8 cellular contexts compared by ENCODE assay signal in the genomic region with DNA sequence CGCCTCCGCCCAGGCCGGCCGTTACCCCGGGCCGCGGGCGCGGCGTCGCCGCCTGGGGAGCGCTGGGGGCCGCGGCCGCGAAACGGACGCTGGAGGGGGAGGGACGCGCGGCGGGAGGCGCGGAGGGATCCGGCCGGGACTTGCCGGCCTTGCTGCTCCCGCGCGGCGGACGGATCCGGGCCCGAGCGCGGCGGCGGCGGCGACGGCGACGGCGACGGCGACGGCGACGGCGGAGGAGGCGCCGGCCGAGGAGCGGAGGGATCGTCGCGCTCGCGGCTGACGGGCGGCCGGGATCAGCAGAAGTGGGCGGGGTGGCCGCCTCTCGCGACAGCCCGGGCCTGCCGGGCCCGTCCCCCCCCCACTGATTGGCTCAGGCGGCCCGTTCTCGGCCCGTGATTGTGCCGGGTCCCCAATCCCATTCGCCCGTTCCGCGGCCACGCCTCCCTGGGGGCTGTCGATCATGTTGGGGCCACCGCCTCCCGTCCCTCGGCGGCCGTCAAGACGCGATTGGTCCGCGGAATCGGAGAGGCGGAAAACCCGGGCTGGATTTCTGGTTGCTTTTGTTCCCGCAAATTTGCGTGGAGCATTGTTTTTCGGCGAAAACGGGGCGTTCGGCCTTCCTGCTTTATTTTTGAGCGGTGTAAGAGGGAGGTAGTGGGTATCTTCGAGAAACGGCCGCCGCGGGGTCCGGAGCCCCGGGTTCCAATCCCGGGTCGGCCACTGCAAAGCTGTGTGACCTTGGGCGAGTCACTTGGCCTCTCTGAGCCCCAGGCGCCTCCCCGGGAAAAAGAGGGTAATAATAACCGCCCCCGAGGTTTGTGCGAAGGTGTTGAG. TPM values are rescaled to one million over a fixed set of nuclear protein-coding genes. Genes with fewer than 3 reads are reported as not detected.
DNase-seq lines count a peak whose midpoint lies in the region; ATAC-seq and TF ChIP-seq lines count a peak whose summit lies in the region.

Gene ZCCHC14 (minus strand): TSS at position 304 of the 834 bp plus-strand sequence. CDS start 786 bp downstream, outside the sequence.

- peak within 1 kb of the TSS; percentile 85 for H3K27ac Mint-ChIP-seq in activated CD4-positive, alpha-beta T cell treated with anti-CD3 and anti-CD28 coated beads for 36 hours

- peak within 1 kb of the TSS; percentile 10 for H3K27ac ChIP-seq in cingulate gyrus (ENCODE audit: low read depth, low read length)

- no peaks in the 10 kb centered on the region for H3K9me3 Mint-ChIP-seq in activated CD4-positive, alpha-beta T cell treated with anti-CD3 and anti-CD28 coated beads for 36 hours (ENCODE audit: low read depth)

- DNase-seq in AG09319 (ENCODE audit: extremely low read depth, low read depth) (peak; percentile 98), NCI-H446 (lab: John Stamatoyannopoulos, UW) (peak; percentile 88 to 96), kidney glomerular epithelial cell (lab: John Stamatoyannopoulos, UW) (peak; percentile 95)
- DNase-seq in activated CD4-positive, alpha-beta T cell treated with anti-CD3 and anti-CD28 coated beads for 36 hours, result peak; percentile 100
- DNase-seq in stimulated activated CD4-positive, alpha-beta T cell treated with anti-CD3 and anti-CD28 coated beads, Interleukin-15, amount 100 ng/mL, for 48 hours (ENCODE audit: low read depth in 2 of 2), result peak; percentile 97 to 99

- no peak for TF ChIP-seq CTCF in AG09319 (IDR thresholded peaks at IDR 0.05; ENCODE audit: low read depth, low read length)

- intact Hi-C loops in activated CD4-positive, alpha-beta T cell treated with anti-CD3 and anti-CD28 coated beads for 36 hours (cut with DNase I, micrococcal nuclease), result loop anchor here (1.0 to 10.0 kb wide), 15 partner anchors 29 to 962 kb away; partner anchors contain the start of genes C16orf95 (in 2 of the 2), ZFPM1 (in 2 of the 2), BANP (in 1 of the 2) and FBXO31 (in 1 of the 2)

- peaks cover 48% of the 10 kb centered on the region for H3K4me1 Mint-ChIP-seq in activated CD4-positive, alpha-beta T cell treated with anti-CD3 and anti-CD28 coated beads for 36 hours

- no peaks in the 10 kb centered on the region for H3K36me3 Mint-ChIP-seq in activated CD4-positive, alpha-beta T cell treated with anti-CD3 and anti-CD28 coated beads for 36 hours (ENCODE audit: low read depth)

- ATAC-seq in GM19023 (IDR thresholded peaks at IDR 0.05; ENCODE audit: unreplicated experiment), result peak; percentile 80
- ATAC-seq in HG03196 (IDR thresholded peaks at IDR 0.05; ENCODE audit: unreplicated experiment), result peak; percentile 78
- peak; percentile 94 for ATAC-seq in activated CD4-positive, alpha-beta T cell treated with anti-CD3 and anti-CD28 coated beads for 36 hours

- peak within 1 kb of the TSS; percentile 83 for H3K4me3 Mint-ChIP-seq in activated CD4-positive, alpha-beta T cell treated with anti-CD3 and anti-CD28 coated beads for 36 hours

- no peaks in the 10 kb centered on the region for H3K27me3 Mint-ChIP-seq in activated CD4-positive, alpha-beta T cell treated with anti-CD3 and anti-CD28 coated beads for 36 hours

- CTCF ChIA-PET in activated CD4-positive, alpha-beta T cell treated with anti-CD3 and anti-CD28 coated beads for 36 hours (lab: Charles Lee), result no interaction called here

- POLR2A ChIA-PET in activated CD4-positive, alpha-beta T cell treated with anti-CD3 and anti-CD28 coated beads for 36 hours (lab: Charles Lee), result no interaction called here

RNA-seq across cellular contexts. Expression of gene ZCCHC14, which starts in this region (rescaled TPM):
- total RNA-seq in activated CD4-positive, alpha-beta T cell treated with anti-CD3 and anti-CD28 coated beads for 36 hours, result 10 to 100 TPM; 10.1 to 12.9 TPM

Comparison
In these comparisons a context has a peak if more than half of its experiments do, and no peak if none do; other contexts are left out.
1. Peak in every context shown above with its lines: DNase-seq, ATAC-seq and H3K27ac ChIP-seq.